ENCODE assay signal across 28 cellular contexts in genomic region chr9:108197888-108198287, GRCh38.
"Had no signal": no experiment of that assay in that cellular context is flagged by ENCODE, and none has a peak within 500 bp of the region (broad histone marks: within the 10 kb centered on the region; RNA-seq: fewer than 3 reads in every experiment).

No MANE protein-coding gene starts in this region.

- H3K27me3 Mint-ChIP-seq: stimulated activated naive CD8-positive, alpha-beta T cell treated with anti-CD3 and anti-CD28 coated beads, Interleukin-15, amount 100 ng/mL, for 72 hours had no signal

- H3K36me3 ChIP-seq: neural progenitor cell, ovary, right lobe of liver, sigmoid colon, suprapubic skin, tibial artery, transverse colon, vagina had no signal

- H3K4me1 Mint-ChIP-seq: natural killer cell; nephron; neural progenitor cell; stimulated activated effector memory CD8-positive, alpha-beta T cell treated with anti-CD3 and anti-CD28 coated beads, Interleukin-12 subunit alpha, Interleukin-12 subunit beta, amount 100 ng/mL, for 72 hours; stimulated activated naive CD8-positive, alpha-beta T cell treated with anti-CD3 and anti-CD28 coated beads, Interleukin-15, amount 100 ng/mL, for 72 hours had no signal

- ATAC-seq: natural killer cell; psoas muscle; right cardiac atrium; stimulated activated effector memory CD8-positive, alpha-beta T cell treated with anti-CD3 and anti-CD28 coated beads, Interleukin-12 subunit alpha, Interleukin-12 subunit beta, amount 100 ng/mL, for 72 hours; stimulated activated naive CD8-positive, alpha-beta T cell treated with anti-CD3 and anti-CD28 coated beads, Interleukin-15, amount 100 ng/mL, for 72 hours; stimulated activated naive CD8-positive, alpha-beta T cell treated with anti-CD3 and anti-CD28 coated beads, Interleukin-15, Interleukin-2, amounts not matched to agents 100 U/mL and 50 U/mL, for 24 hours had no signal

- H3K27ac ChIP-seq: neural progenitor cell, ovary, parathyroid adenoma, psoas muscle, right lobe of liver, sigmoid colon, suprapubic skin, testis, tibial artery, transverse colon, vagina had no signal

- H3K4me3 ChIP-seq: neural progenitor cell, ovary, psoas muscle, right lobe of liver, sigmoid colon, suprapubic skin, testis, tibial artery, transverse colon, vagina had no signal

- DNase-seq: natural killer cell; occipital lobe; ovary; posterior cingulate gyrus; psoas muscle; right cardiac atrium; right lobe of liver; sigmoid colon; small intestine; stimulated activated CD4-positive, alpha-beta T cell treated with anti-CD3 and anti-CD28 coated beads, Interleukin-15, amount 100 ng/mL, for 24 hours; stimulated activated CD4-positive, alpha-beta T cell treated with anti-CD3 and anti-CD28 coated beads, Interleukin-2, amount 100 ng/mL, for 24 hours; stimulated activated CD4-positive, alpha-beta T cell treated with anti-CD3 and anti-CD28 coated beads, Interleukin-2, amount 100 ng/mL, for 48 hours; stimulated activated CD4-positive, alpha-beta T cell treated with anti-CD3 and anti-CD28 coated beads, Interleukin-4, amount 100 ng/mL, for 24 hours; stimulated activated naive CD4-positive, alpha-beta T cell; stimulated activated naive CD8-positive, alpha-beta T cell treated with anti-CD3 and anti-CD28 coated beads, Interleukin-15, amount 100 ng/mL, for 72 hours; stimulated activated naive CD8-positive, alpha-beta T cell treated with anti-CD3 and anti-CD28 coated beads, Interleukin-15, Interleukin-2, amounts not matched to agents 100 U/mL and 50 U/mL, for 24 hours; substantia nigra; testis; tibial artery; transverse colon had no signal

- H3K4me1 ChIP-seq: neural progenitor cell, parathyroid adenoma, psoas muscle, right lobe of liver, sigmoid colon, suprapubic skin, testis, tibial artery, vagina had no signal

- H3K9me3 ChIP-seq: ovary, right lobe of liver, suprapubic skin, testis had no signal

- H3K27me3 ChIP-seq: neural progenitor cell, ovary, right lobe of liver, sigmoid colon, suprapubic skin, testis, tibial artery, transverse colon, vagina had no signal

- H3K27ac Mint-ChIP-seq: natural killer cell; nephron; neural progenitor cell; progenitor cell of endocrine pancreas; stimulated activated effector memory CD8-positive, alpha-beta T cell treated with anti-CD3 and anti-CD28 coated beads, Interleukin-12 subunit alpha, Interleukin-12 subunit beta, amount 100 ng/mL, for 72 hours; stimulated activated naive CD8-positive, alpha-beta T cell treated with anti-CD3 and anti-CD28 coated beads, Interleukin-15, amount 100 ng/mL, for 72 hours; type B pancreatic cell had no signal

- H3K36me3 Mint-ChIP-seq: natural killer cell; neural progenitor cell; stimulated activated effector memory CD8-positive, alpha-beta T cell treated with anti-CD3 and anti-CD28 coated beads, Interleukin-12 subunit alpha, Interleukin-12 subunit beta, amount 100 ng/mL, for 72 hours; type B pancreatic cell had no signal

- H3K4me3 Mint-ChIP-seq: natural killer cell; nephron; neural progenitor cell; stimulated activated effector memory CD8-positive, alpha-beta T cell treated with anti-CD3 and anti-CD28 coated beads, Interleukin-12 subunit alpha, Interleukin-12 subunit beta, amount 100 ng/mL, for 72 hours; stimulated activated naive CD8-positive, alpha-beta T cell treated with anti-CD3 and anti-CD28 coated beads, Interleukin-15, amount 100 ng/mL, for 72 hours; type B pancreatic cell had no signal
